ENCODE assay signal across 1 cellular context in the genomic region with DNA sequence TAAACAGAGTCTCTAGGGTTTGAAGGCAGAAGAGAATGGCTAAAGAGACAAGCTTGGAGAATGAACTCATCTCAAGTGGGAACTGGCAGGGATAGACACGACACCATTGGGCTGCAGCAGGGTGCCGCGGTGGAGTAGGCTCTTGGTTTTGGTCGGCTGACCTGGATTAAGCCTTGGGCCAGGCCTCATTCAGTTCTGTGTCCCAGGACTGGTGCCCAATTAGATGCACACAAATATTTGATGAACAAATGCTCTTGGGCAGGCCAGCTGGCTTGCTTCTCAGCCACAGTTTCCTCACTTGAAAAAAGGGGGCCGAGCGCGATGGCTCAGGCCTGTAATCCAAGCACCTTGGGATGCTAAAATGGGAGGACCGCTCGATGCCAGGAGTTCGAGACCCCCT.
TF ChIP-seq lines count a peak whose summit lies in the region.

No MANE protein-coding gene starts in this region.

TF ChIP-seq in HepG2, 621 proteins besides CTCF, POLR2A, EP300 and RAD21 (continued from another document):
- TF ChIP-seq, protein P1, sequence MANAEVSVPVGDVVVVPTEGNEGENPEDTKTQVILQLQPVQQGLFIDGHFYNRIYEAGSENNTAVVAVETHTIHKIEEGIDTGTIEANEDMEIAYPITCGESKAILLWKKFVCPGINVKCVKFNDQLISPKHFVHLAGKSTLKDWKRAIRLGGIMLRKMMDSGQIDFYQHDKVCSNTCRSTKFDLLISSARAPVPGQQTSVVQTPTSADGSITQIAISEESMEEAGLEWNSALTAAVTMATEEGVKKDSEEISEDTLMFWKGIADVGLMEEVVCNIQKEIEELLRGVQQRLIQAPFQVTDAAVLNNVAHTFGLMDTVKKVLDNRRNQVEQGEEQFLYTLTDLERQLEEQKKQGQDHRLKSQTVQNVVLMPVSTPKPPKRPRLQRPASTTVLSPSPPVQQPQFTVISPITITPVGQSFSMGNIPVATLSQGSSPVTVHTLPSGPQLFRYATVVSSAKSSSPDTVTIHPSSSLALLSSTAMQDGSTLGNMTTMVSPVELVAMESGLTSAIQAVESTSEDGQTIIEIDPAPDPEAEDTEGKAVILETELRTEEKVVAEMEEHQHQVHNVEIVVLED (CRISPR knock-in tag; IDR thresholded peaks at IDR 0.05; ENCODE audit: borderline replicate concordance), result no peak
- TF ChIP-seq, protein P2, sequence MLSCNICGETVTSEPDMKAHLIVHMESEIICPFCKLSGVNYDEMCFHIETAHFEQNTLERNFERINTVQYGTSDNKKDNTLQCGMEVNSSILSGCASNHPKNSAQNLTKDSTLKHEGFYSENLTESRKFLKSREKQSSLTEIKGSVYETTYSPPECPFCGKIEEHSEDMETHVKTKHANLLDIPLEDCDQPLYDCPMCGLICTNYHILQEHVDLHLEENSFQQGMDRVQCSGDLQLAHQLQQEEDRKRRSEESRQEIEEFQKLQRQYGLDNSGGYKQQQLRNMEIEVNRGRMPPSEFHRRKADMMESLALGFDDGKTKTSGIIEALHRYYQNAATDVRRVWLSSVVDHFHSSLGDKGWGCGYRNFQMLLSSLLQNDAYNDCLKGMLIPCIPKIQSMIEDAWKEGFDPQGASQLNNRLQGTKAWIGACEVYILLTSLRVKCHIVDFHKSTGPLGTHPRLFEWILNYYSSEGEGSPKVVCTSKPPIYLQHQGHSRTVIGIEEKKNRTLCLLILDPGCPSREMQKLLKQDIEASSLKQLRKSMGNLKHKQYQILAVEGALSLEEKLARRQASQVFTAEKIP (CRISPR knock-in tag; IDR thresholded peaks at IDR 0.05; ENCODE audit: borderline replicate concordance), result no peak
- TF ChIP-seq STAT5B (CRISPR knock-in tag; IDR thresholded peaks at IDR 0.05) (no peak), ATF1 (CRISPR knock-in tag; IDR thresholded peaks at IDR 0.05) (no peak), ZBTB20 (CRISPR knock-in tag; IDR thresholded peaks at IDR 0.05; ENCODE audit: borderline replicate concordance, low read depth) (no peak), ZNF768 (CRISPR knock-in tag; IDR thresholded peaks at IDR 0.05) (no peak), KLF15 (CRISPR knock-in tag; IDR thresholded peaks at IDR 0.05; ENCODE audit: borderline replicate concordance) (no peak)
TF ChIP-seq in HepG2: peak in this region for 0.
